ENCODE assay signal across 29 cellular contexts in the genomic region with DNA sequence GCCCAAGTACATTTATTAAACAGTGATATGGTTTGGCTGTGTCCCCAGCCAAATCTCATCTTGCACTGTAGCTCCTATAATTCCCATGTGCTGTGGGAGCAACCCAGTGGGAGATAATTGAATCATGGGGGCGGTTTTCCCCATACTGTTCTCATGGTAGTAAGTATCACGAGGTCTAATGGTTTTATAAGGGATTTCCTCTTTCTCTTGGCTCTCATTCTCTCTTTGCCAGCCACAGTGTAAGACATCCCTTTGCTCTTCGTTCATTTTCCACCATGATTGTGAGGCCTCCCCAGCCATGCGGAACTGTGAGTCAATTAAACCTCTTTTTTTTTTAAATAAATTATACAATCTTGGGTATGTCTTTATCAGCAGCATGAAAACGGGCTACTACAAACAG.
"Had no signal": no experiment of that assay in that cellular context is flagged by ENCODE, and none has a peak within 500 bp of the region (broad histone marks: within the 10 kb centered on the region; RNA-seq: fewer than 3 reads in every experiment).

No MANE protein-coding gene starts in this region.

- H3K4me3 ChIP-seq: adrenal gland, body of pancreas, breast epithelium, coronary artery had no signal

- H3K9me3 ChIP-seq: body of pancreas, breast epithelium had no signal

- H3K27me3 ChIP-seq: adrenal gland, body of pancreas, brain microvascular endothelial cell, breast epithelium had no signal

- H3K27ac ChIP-seq: adrenal gland, body of pancreas, brain microvascular endothelial cell, breast epithelium, coronary artery, VCaP had no signal

- DNase-seq: activated B cell treated with CpG ODN at 0.5 μM for 24 hours; activated CD4-positive, alpha-beta memory T cell treated with anti-CD3 and anti-CD28 coated beads for 36 hours; activated CD4-positive, alpha-beta T cell treated with anti-CD3 and anti-CD28 coated beads for 4 hours; activated CD4-positive, alpha-beta T cell treated with anti-CD3 and anti-CD28 coated beads, Interleukin-2, amount 10 ng/mL, durations not matched to agents 24 days and 14 days; activated CD4-positive, alpha-beta T cell treated with anti-CD3 and anti-CD28 coated beads, Interleukin-2, amount 50 U/mL, for 1 hour; activated CD4-positive, alpha-beta T cell treated with anti-CD3 and anti-CD28 coated beads, Interleukin-2, amount 50 U/mL, for 4 hours; activated CD4-positive, CD25-positive, alpha-beta regulatory T cell treated with anti-CD3 and anti-CD28 coated beads, Interleukin-2, amount 50 U/mL, for 72 hours; activated CD8-positive, alpha-beta memory T cell treated with anti-CD3 and anti-CD28 coated beads, Interleukin-2, amount 50 U/mL, for 4 hours; activated CD8-positive, alpha-beta T cell treated with anti-CD3 and anti-CD28 coated beads for 36 hours; activated effector memory CD4-positive, alpha-beta T cell treated with anti-CD3 and anti-CD28 coated beads, Interleukin-2, amount 50 U/mL, for 16 hours; activated gamma-delta T cell treated with Interleukin-2 at 50 U/mL for 16 hours; activated naive CD4-positive, alpha-beta T cell; activated naive CD4-positive, alpha-beta T cell treated with anti-CD3 and anti-CD28 coated beads for 36 hours; activated naive CD4-positive, alpha-beta T cell treated with anti-CD3 and anti-CD28 coated beads, Interleukin-2, amount 50 U/mL, for 16 hours; activated naive CD8-positive, alpha-beta T cell treated with anti-CD3 and anti-CD28 coated beads for 36 hours; activated T-cell treated with anti-CD3 and anti-CD28 coated beads for 4 hours; activated T-cell treated with anti-CD3 and anti-CD28 coated beads, Interleukin-2, amount 50 U/mL, for 1 hour; activated T-cell treated with anti-CD3 and anti-CD28 coated beads, Interleukin-2, amount 50 U/mL, for 4 hours; activated T-cell treated with anti-CD3 and anti-CD28 coated beads, Interleukin-2, amount 50 U/mL, for 72 hours; adrenal gland; amniotic stem cell; aorta; body of pancreas; brain microvascular endothelial cell; central memory CD4-positive, alpha-beta T cell; T-helper 9 cell had no signal

- H3K36me3 ChIP-seq: adrenal gland, brain microvascular endothelial cell, breast epithelium had no signal

- H3K4me1 ChIP-seq: adrenal gland, body of pancreas, breast epithelium had no signal
